17 cellular contexts compared by ENCODE assay signal in the genomic region with DNA sequence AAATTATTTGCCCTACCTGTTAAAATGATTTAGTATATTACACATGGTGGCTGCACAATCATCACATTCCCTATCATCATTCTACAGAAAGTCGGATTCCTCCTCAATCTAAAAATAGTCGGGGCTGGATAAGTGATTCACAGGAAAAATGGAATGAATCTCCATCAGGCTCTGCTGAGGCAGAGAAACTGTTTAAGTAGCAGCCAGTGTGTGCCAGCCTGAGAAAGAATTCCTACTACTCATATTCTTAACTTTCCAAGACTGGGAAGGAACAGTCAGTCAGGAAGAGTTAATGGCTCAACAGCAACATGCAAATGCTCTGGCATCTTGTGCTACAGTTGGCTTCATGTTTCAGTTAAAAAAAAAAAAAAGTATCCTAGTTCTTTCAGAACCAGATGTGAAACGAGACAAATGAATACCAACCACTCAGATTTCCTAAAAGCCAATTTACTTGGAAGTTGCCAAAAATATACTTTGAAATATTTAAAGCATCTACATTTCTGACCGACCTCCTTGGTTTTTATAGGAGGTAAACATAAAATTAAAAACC.
DNase-seq lines count a peak whose midpoint lies in the region; ATAC-seq and TF ChIP-seq lines count a peak whose summit lies in the region.
"Had no signal": no experiment of that assay in that cellular context is flagged by ENCODE, and none has a peak within 500 bp of the region (broad histone marks: within the 10 kb centered on the region; RNA-seq: fewer than 3 reads in every experiment).

No MANE protein-coding gene starts in this region.

- H3F3A ChIP-seq in GM23338 (replicated peaks; ENCODE audit: low read depth): 0 out of 2 replicates have a peak, but pooled peaks cover 7% of the 10 kb centered on the region

- H3K27ac ChIP-seq in GM23338 (ENCODE audit: low read depth) (0 out of 2 replicates have a peak overlapping the region, but pooled peaks have one; percentile 24), osteoblast (ENCODE audit: low read depth, low read length) (no peak overlapping the region)
- H3K27ac ChIP-seq: GM23248, SK-N-MC had no signal

- peaks cover 42% of the 10 kb centered on the region for H3K4me1 Mint-ChIP-seq in GM23338
- H3K4me1 Mint-ChIP-seq in activated CD4-positive, alpha-beta T cell treated with anti-CD3 and anti-CD28 coated beads for 36 hours: no peaks in the 10 kb centered on the region
- H3K4me1 Mint-ChIP-seq: T-cell had no signal

- H3K4me2 ChIP-seq in GM23338: 0 out of 2 replicates have a peak overlapping the region, but pooled peaks have one; percentile 7
- no peak overlapping the region for H3K4me2 ChIP-seq in osteoblast (ENCODE audit: insufficient read depth, low read length)

- H3K4me3 Mint-ChIP-seq in GM23338: no peak overlapping the region
- H3K4me3 Mint-ChIP-seq in activated CD4-positive, alpha-beta T cell treated with anti-CD3 and anti-CD28 coated beads for 36 hours: no peak overlapping the region
- H3K4me3 Mint-ChIP-seq: T-cell had no signal

- no peak for ATAC-seq in GM23338
- no peak for ATAC-seq in activated CD4-positive, alpha-beta T cell treated with anti-CD3 and anti-CD28 coated beads for 36 hours
- ATAC-seq: T-cell had no signal

- no peaks in the 10 kb centered on the region for H3K27me3 ChIP-seq in GM23338 (ENCODE audit: insufficient read depth)
- peaks cover 5% of the 10 kb centered on the region for H3K27me3 ChIP-seq in osteoblast (ENCODE audit: insufficient read depth, low read length)

- no peak for TF ChIP-seq CTCF in GM23338 (conservative IDR thresholded peaks at IDR 0.05; ENCODE audit: low read depth in 2 of 2)
- TF ChIP-seq CTCF in epithelial cell of proximal tubule (conservative IDR thresholded peaks at IDR 0.05; ENCODE audit: low read depth, low read length): no peak
- TF ChIP-seq CTCF in osteoblast (IDR thresholded peaks at IDR 0.05; ENCODE audit: extremely low read depth, low read depth, low read length): no peak

- no peak overlapping the region for H2AFZ ChIP-seq in GM23338
- no peak overlapping the region for H2AFZ ChIP-seq in osteoblast (ENCODE audit: low read length)
- H2AFZ ChIP-seq: GM23248 had no signal

- POLR2A ChIA-PET in activated CD4-positive, alpha-beta T cell treated with anti-CD3 and anti-CD28 coated beads for 36 hours (lab: Charles Lee): no interaction called here

- no peak overlapping the region for H3K4me3 ChIP-seq in GM23338
- H3K4me3 ChIP-seq in epithelial cell of proximal tubule (ENCODE audit: low read depth, low read length): no peak overlapping the region
- H3K4me3 ChIP-seq in osteoblast (ENCODE audit: insufficient read depth, low read length): no peak overlapping the region
- H3K4me3 ChIP-seq: GM23248, SK-N-MC had no signal

- no peaks in the 10 kb centered on the region; the same call in 1 of the 2 replicates for H3K36me3 ChIP-seq in GM23338 (ENCODE audit: insufficient read depth)
- no peaks in the 10 kb centered on the region for H3K36me3 ChIP-seq in osteoblast (ENCODE audit: insufficient read depth, low read length)

- CTCF ChIA-PET in activated CD4-positive, alpha-beta T cell treated with anti-CD3 and anti-CD28 coated beads for 36 hours (lab: Charles Lee): no interaction called here

- intact Hi-C loops in activated CD4-positive, alpha-beta T cell treated with anti-CD3 and anti-CD28 coated beads for 36 hours (cut with DNase I, micrococcal nuclease): no loop called here

- in situ Hi-C loops in KBM-7 (cut with MboI; ENCODE audit: low pct_unique_long_range_greater_than_20kb, low sequenced_read_pairs): no loop called here

- H3K9me3 ChIP-seq in osteoblast (ENCODE audit: low read depth, low read length): no peaks in the 10 kb centered on the region

- no peaks in the 10 kb centered on the region for H3K79me2 ChIP-seq in GM23338 (replicated peaks; ENCODE audit: insufficient read depth)
- no peaks in the 10 kb centered on the region for H3K79me2 ChIP-seq in osteoblast (ENCODE audit: insufficient read depth, low read length)

- H4K20me1 ChIP-seq in GM23338 (replicated peaks; ENCODE audit: insufficient read depth): no peaks in the 10 kb centered on the region
- no peaks in the 10 kb centered on the region for H4K20me1 ChIP-seq in osteoblast (ENCODE audit: insufficient read depth, low read length)

- peaks cover 7% of the 10 kb centered on the region; the same call in 1 of the 2 replicates for H3K9me2 ChIP-seq in GM23338 (ENCODE audit: insufficient read depth)

- peaks cover 4% of the 10 kb centered on the region for H3K27me3 Mint-ChIP-seq in GM23338 (ENCODE audit: insufficient read depth, low read depth, poor library complexity)
- no peaks in the 10 kb centered on the region for H3K27me3 Mint-ChIP-seq in activated CD4-positive, alpha-beta T cell treated with anti-CD3 and anti-CD28 coated beads for 36 hours

- DNase-seq in GM23338 (ENCODE audit: low spot score) (no peak), NCI-H526 (lab: John Stamatoyannopoulos, UW) (peak; percentile 14 to 29), epithelial cell of proximal tubule (ENCODE audit: low read depth) (peak; percentile 42), osteoblast (ENCODE audit: insufficient read length, low spot score, missing footprints) (peak; percentile 58), NCI-H1105 treated with DMSO at 0.1 percent for 48 hours (lab: John Stamatoyannopoulos, UW) (no peak), KBM-7 (no peak)
- no peak for DNase-seq in activated CD4-positive, alpha-beta T cell treated with anti-CD3 and anti-CD28 coated beads for 36 hours
- DNase-seq: ACHN, DMS79 treated with DMSO at 0.1 percent for 48 hours, GM23248, NCI-H1105, NCI-H1694 treated with DMSO at 0.1 percent for 48 hours, NCI-H748 treated with DMSO at 0.1 percent for 48 hours, OCI-M1, Right ventricle myocardium superior, T-cell had no signal

- no peaks in the 10 kb centered on the region; the same call in 2 of the 3 replicates for H3K36me3 Mint-ChIP-seq in GM23338 (ENCODE audit: low read depth)
- no peaks in the 10 kb centered on the region for H3K36me3 Mint-ChIP-seq in activated CD4-positive, alpha-beta T cell treated with anti-CD3 and anti-CD28 coated beads for 36 hours (ENCODE audit: low read depth)

- H3K9me3 Mint-ChIP-seq in GM23338: no peaks in the 10 kb centered on the region; the same call in 2 of the 3 replicates
- H3K9me3 Mint-ChIP-seq in activated CD4-positive, alpha-beta T cell treated with anti-CD3 and anti-CD28 coated beads for 36 hours (ENCODE audit: low read depth): peaks cover 3% of the 10 kb centered on the region

- H3K27ac Mint-ChIP-seq in GM23338: no peak overlapping the region
- no peak overlapping the region for H3K27ac Mint-ChIP-seq in activated CD4-positive, alpha-beta T cell treated with anti-CD3 and anti-CD28 coated beads for 36 hours
- H3K27ac Mint-ChIP-seq: T-cell had no signal

- H3K4me1 ChIP-seq in GM23338 (ENCODE audit: insufficient read depth) (peaks cover 39% of the 10 kb centered on the region), osteoblast (ENCODE audit: insufficient read depth, low read length) (no peaks in the 10 kb centered on the region)

TF ChIP-seq in GM23338, 12 proteins besides CTCF, POLR2A, EP300 and RAD21:
- TF ChIP-seq STAT1 (IDR thresholded peaks at IDR 0.05; ENCODE audit: unreplicated experiment) (no peak), POLR2AphosphoS5 (IDR thresholded peaks at IDR 0.05; ENCODE audit: low read depth) (no peak)
- TF ChIP-seq, protein P1, sequence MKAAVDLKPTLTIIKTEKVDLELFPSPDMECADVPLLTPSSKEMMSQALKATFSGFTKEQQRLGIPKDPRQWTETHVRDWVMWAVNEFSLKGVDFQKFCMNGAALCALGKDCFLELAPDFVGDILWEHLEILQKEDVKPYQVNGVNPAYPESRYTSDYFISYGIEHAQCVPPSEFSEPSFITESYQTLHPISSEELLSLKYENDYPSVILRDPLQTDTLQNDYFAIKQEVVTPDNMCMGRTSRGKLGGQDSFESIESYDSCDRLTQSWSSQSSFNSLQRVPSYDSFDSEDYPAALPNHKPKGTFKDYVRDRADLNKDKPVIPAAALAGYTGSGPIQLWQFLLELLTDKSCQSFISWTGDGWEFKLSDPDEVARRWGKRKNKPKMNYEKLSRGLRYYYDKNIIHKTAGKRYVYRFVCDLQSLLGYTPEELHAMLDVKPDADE (IDR thresholded peaks at IDR 0.05): no peak
TF ChIP-seq in GM23338: peak in this region for 0.

Comparison
In these comparisons a context has a peak if more than half of its experiments do, and no peak if none do; other contexts are left out.
1. DNase-seq: peak in NCI-H526 (2 of 2), epithelial cell of proximal tubule (single experiment) and osteoblast (single experiment); none in GM23338 (single experiment), NCI-H1105 treated with DMSO at 0.1 percent for 48 hours (single experiment), activated CD4-positive, alpha-beta T cell treated with anti-CD3 and anti-CD28 coated beads for 36 hours (single experiment) and KBM-7 (single experiment).